ENCODE assay signal across 18 cellular contexts in genomic region chr4:11404431-11404830, GRCh38. TPM values are rescaled to one million over a fixed set of nuclear protein-coding genes. Genes with fewer than 3 reads are reported as not detected.
A peak's percentile ranks its signal among the peaks of the same experiment; 100 is the strongest.
DNase-seq lines count a peak whose midpoint lies in the region; ATAC-seq and TF ChIP-seq lines count a peak whose summit lies in the region.
"Had no signal": no experiment of that assay in that cellular context is flagged by ENCODE, and none has a peak within 500 bp of the region (broad histone marks: within the 10 kb centered on the region; RNA-seq: fewer than 3 reads in every experiment).

No MANE protein-coding gene starts in this region.

- no peak for TF ChIP-seq CTCF in foreskin keratinocyte (conservative IDR thresholded peaks at IDR 0.05)

- no peak overlapping the region for H3K4me3 Mint-ChIP-seq in stimulated activated memory B cell treated with anti-CD40 and anti-IgM and Interleukin-4, amounts not matched to agents 10 μg/mL and 1 μg/mL and 100 μg/mL, for 72 hours

- no peaks in the 10 kb centered on the region for H3K27me3 ChIP-seq in foreskin keratinocyte
- H3K27me3 ChIP-seq: SJSA1 had no signal

- peak; percentile 46 for DNase-seq in NCI-H2171 treated with DMSO at 0.1 percent for 48 hours (lab: John Stamatoyannopoulos, UW)
- no peak for DNase-seq in NCI-H2171 (lab: John Stamatoyannopoulos, UW)
- DNase-seq in NCI-H187 (lab: John Stamatoyannopoulos, UW): peak; percentile 59 to 73
- peak; percentile 47 for DNase-seq in NCI-H69 (lab: John Stamatoyannopoulos, UW)
- peak in 1 of 2 donors; percentile 33 for DNase-seq in foreskin keratinocyte
- DNase-seq in anterior cingulate cortex (lab: John Stamatoyannopoulos, UW): no peak
- DNase-seq: DMS 273 treated with DMSO at 0.1 percent for 48 hours, GOT3, NCI-H1048, NCI-H774, SW 1271 had no signal

- peak; percentile 15 for ATAC-seq in foreskin keratinocyte
- no peak for ATAC-seq in stimulated activated memory B cell treated with anti-CD40 and anti-IgM and Interleukin-4, amounts not matched to agents 10 μg/mL and 1 μg/mL and 100 μg/mL, for 72 hours
- ATAC-seq in HG02571 (IDR thresholded peaks at IDR 0.05; ENCODE audit: unreplicated experiment): no peak

- H3K4me1 Mint-ChIP-seq in stimulated activated memory B cell treated with anti-CD40 and anti-IgM and Interleukin-4, amounts not matched to agents 10 μg/mL and 1 μg/mL and 100 μg/mL, for 72 hours: peaks cover 37% of the 10 kb centered on the region

- no peaks in the 10 kb centered on the region for H3K27me3 Mint-ChIP-seq in stimulated activated memory B cell treated with anti-CD40 and anti-IgM and Interleukin-4, amounts not matched to agents 10 μg/mL and 1 μg/mL and 100 μg/mL, for 72 hours

- no peak overlapping the region for H3K27ac Mint-ChIP-seq in stimulated activated memory B cell treated with anti-CD40 and anti-IgM and Interleukin-4, amounts not matched to agents 10 μg/mL and 1 μg/mL and 100 μg/mL, for 72 hours

- peaks cover 17% of the 10 kb centered on the region for H3K4me1 ChIP-seq in foreskin keratinocyte
- H3K4me1 ChIP-seq: SJSA1 had no signal

- H3K27ac ChIP-seq in foreskin keratinocyte: no peak overlapping the region
- H3K27ac ChIP-seq: C4-2B, KMS-11, SJSA1 had no signal

- no peaks in the 10 kb centered on the region for H3K9me3 Mint-ChIP-seq in stimulated activated memory B cell treated with anti-CD40 and anti-IgM and Interleukin-4, amounts not matched to agents 10 μg/mL and 1 μg/mL and 100 μg/mL, for 72 hours

- peaks cover 33% of the 10 kb centered on the region for H3K36me3 Mint-ChIP-seq in stimulated activated memory B cell treated with anti-CD40 and anti-IgM and Interleukin-4, amounts not matched to agents 10 μg/mL and 1 μg/mL and 100 μg/mL, for 72 hours

RNA-seq across cellular contexts. Expression of gene HS3ST1, which starts 24.3 kb away (rescaled TPM):
- 7.1 and 8.5 TPM in 2 replicates for total RNA-seq in foreskin keratinocyte
- 5.1 and 5.8 TPM in 2 replicates for polyA plus RNA-seq in foreskin keratinocyte
- total RNA-seq: A673, M059J, SJSA1 had no signal

Comparison
In these comparisons a context has a peak if more than half of its experiments do, and no peak if none do; other contexts are left out.
1. DNase-seq: peak in NCI-H2171 treated with DMSO at 0.1 percent for 48 hours (single experiment), NCI-H187 (2 of 2) and NCI-H69 (single experiment); none in NCI-H2171 (single experiment) and anterior cingulate cortex (0 of 58).